8 cellular contexts compared by ENCODE assay signal in genomic region chr14:64704743-64705405, GRCh38. TPM values are rescaled to one million over a fixed set of nuclear protein-coding genes. Genes with fewer than 3 reads are reported as not detected.
A peak's percentile ranks its signal among the peaks of the same experiment; 100 is the strongest.
DNase-seq lines count a peak whose midpoint lies in the region; ATAC-seq, FAIRE-seq and TF ChIP-seq lines count a peak whose summit lies in the region.

No MANE protein-coding gene starts in this region.

- TF ChIP-seq POLR2A in H54 (IDR thresholded peaks at IDR 0.05; ENCODE audit: low read depth, low read length): no peak

- no peak overlapping the region for H3K27ac Mint-ChIP-seq in T-helper 2 cell treated with Interferon-gamma antibody and Interleukin-4, amounts not matched to agents 5 μg/mL and 100 μg/mL, for 36 hours
- peak overlapping the region; percentile 98 to 100 for H3K27ac Mint-ChIP-seq in natural killer cell treated with Interleukin-12 subunit alpha and Interleukin-12 subunit beta and Interleukin-15 and Interleukin-18, amount 100 ng/mL, for 72 hours

- no peaks in the 10 kb centered on the region for H3K9me3 Mint-ChIP-seq in T-helper 2 cell treated with Interferon-gamma antibody and Interleukin-4, amounts not matched to agents 5 μg/mL and 100 μg/mL, for 36 hours
- H3K9me3 Mint-ChIP-seq in natural killer cell treated with Interleukin-12 subunit alpha and Interleukin-12 subunit beta and Interleukin-15 and Interleukin-18, amount 100 ng/mL, for 72 hours: no peaks in the 10 kb centered on the region

- ATAC-seq in natural killer cell treated with Interleukin-12 subunit alpha and Interleukin-12 subunit beta and Interleukin-15 and Interleukin-18, amount 100 ng/mL, for 72 hours: peak; percentile 9 to 19

- peak overlapping the region; percentile 80 for H3K4me3 Mint-ChIP-seq in T-helper 2 cell treated with Interferon-gamma antibody and Interleukin-4, amounts not matched to agents 5 μg/mL and 100 μg/mL, for 36 hours
- peak overlapping the region; percentile 93 for H3K4me3 Mint-ChIP-seq in natural killer cell treated with Interleukin-12 subunit alpha and Interleukin-12 subunit beta and Interleukin-15 and Interleukin-18, amount 100 ng/mL, for 72 hours

- H3K36me3 Mint-ChIP-seq in T-helper 2 cell treated with Interferon-gamma antibody and Interleukin-4, amounts not matched to agents 5 μg/mL and 100 μg/mL, for 36 hours (ENCODE audit: low read depth): peaks cover 3% of the 10 kb centered on the region
- no peaks in the 10 kb centered on the region for H3K36me3 Mint-ChIP-seq in natural killer cell treated with Interleukin-12 subunit alpha and Interleukin-12 subunit beta and Interleukin-15 and Interleukin-18, amount 100 ng/mL, for 72 hours

- TF ChIP-seq CTCF in epithelial cell of proximal tubule (conservative IDR thresholded peaks at IDR 0.05; ENCODE audit: low read depth, low read length): no peak

- H3K27me3 Mint-ChIP-seq in T-helper 2 cell treated with Interferon-gamma antibody and Interleukin-4, amounts not matched to agents 5 μg/mL and 100 μg/mL, for 36 hours (ENCODE audit: low read depth): peaks cover 62% of the 10 kb centered on the region
- no peaks in the 10 kb centered on the region for H3K27me3 Mint-ChIP-seq in natural killer cell treated with Interleukin-12 subunit alpha and Interleukin-12 subunit beta and Interleukin-15 and Interleukin-18, amount 100 ng/mL, for 72 hours

- no peak for DNase-seq in T-helper 2 cell treated with Interferon-gamma antibody and Interleukin-4, amounts not matched to agents 5 μg/mL and 100 μg/mL, for 36 hours (ENCODE audit: low spot score)
- DNase-seq in T-helper 2 cell (no peak), SW480 (ENCODE audit: low spot score) (peak; percentile 18), epithelial cell of proximal tubule (ENCODE audit: low read depth) (no peak), NCI-H446 treated with DMSO at 0.1 percent for 48 hours (lab: John Stamatoyannopoulos, UW) (no peak), H54 (ENCODE audit: insufficient read length, low spot score) (no peak), middle frontal gyrus (ENCODE audit: extremely low spot score, low spot score) (no peak)
- DNase-seq in natural killer cell treated with Interleukin-12 subunit alpha and Interleukin-12 subunit beta and Interleukin-15 and Interleukin-18, amount 100 ng/mL, for 72 hours (ENCODE audit: low spot score): no peak

- FAIRE-seq in H54 (lab: Jason Lieb, UNC): no peak

- H3K4me3 ChIP-seq in epithelial cell of proximal tubule (ENCODE audit: low read depth, low read length): peak overlapping the region; percentile 93

- peaks cover 55% of the 10 kb centered on the region for H3K4me1 Mint-ChIP-seq in T-helper 2 cell treated with Interferon-gamma antibody and Interleukin-4, amounts not matched to agents 5 μg/mL and 100 μg/mL, for 36 hours (ENCODE audit: low read depth)
- peaks cover 53 to 61% of the 10 kb centered on the region in 2 donors for H3K4me1 Mint-ChIP-seq in natural killer cell treated with Interleukin-12 subunit alpha and Interleukin-12 subunit beta and Interleukin-15 and Interleukin-18, amount 100 ng/mL, for 72 hours (ENCODE audit: low read depth in 2 of 2)

RNA-seq across cellular contexts. Expression of gene PLEKHG3, which starts 0.7 kb away (rescaled TPM):
- 48.1 and 52.8 TPM in 2 replicates for total RNA-seq in epithelial cell of proximal tubule
- total RNA-seq in natural killer cell treated with Interleukin-12 subunit alpha and Interleukin-12 subunit beta and Interleukin-15 and Interleukin-18, amount 100 ng/mL, for 72 hours: 10 to 100 TPM; 17.1 to 30.3 TPM
